Comparison of ENCODE assay signal across 20 cellular contexts in genomic region chr17:46047398-46047797, GRCh38. TPM values are rescaled to one million over a fixed set of nuclear protein-coding genes. Genes with fewer than 3 reads are reported as not detected.
DNase-seq lines count a peak whose midpoint lies in the region; ATAC-seq, FAIRE-seq and TF ChIP-seq lines count a peak whose summit lies in the region.
"Had no signal": no experiment of that assay in that cellular context is flagged by ENCODE, and none has a peak within 500 bp of the region (broad histone marks: within the 10 kb centered on the region; RNA-seq: fewer than 3 reads in every experiment).

No MANE protein-coding gene starts in this region.

- no peak for ATAC-seq in CD4-positive, alpha-beta T cell (ENCODE audit: poor library complexity)
- no peak for ATAC-seq in WTC11
- ATAC-seq in HepG2, result no peak
- no peak for ATAC-seq in stimulated activated naive B cell treated with anti-CD40 and anti-IgM and Interleukin-4, amounts not matched to agents 10 μg/mL and 1 μg/mL and 100 μg/mL, for 72 hours (replicated peaks)

- in situ Hi-C loops in HepG2 (cut with HindIII; ENCODE audit: extremely low pct_ligation_motif_present, low pct_unique_long_range_greater_than_20kb), result no loop called here

- H3K27ac ChIP-seq in CD4-positive, alpha-beta T cell (ENCODE audit: low read depth, low read length), result no peak overlapping the region
- H3K27ac ChIP-seq in HepG2 (ENCODE audit: extremely low read length, insufficient read depth, low read length) (no peak overlapping the region), colonic mucosa (no peak overlapping the region)
- H3K27ac ChIP-seq: RWPE1 had no signal

- peaks cover 31% of the 10 kb centered on the region for H3K4me1 Mint-ChIP-seq in CD4-positive, alpha-beta T cell (ENCODE audit: low read depth)
- peaks cover 11% of the 10 kb centered on the region for H3K4me1 Mint-ChIP-seq in WTC11
- peaks cover 21 to 38% of the 10 kb centered on the region in 2 donors for H3K4me1 Mint-ChIP-seq in stimulated activated naive B cell treated with anti-CD40 and anti-IgM and Interleukin-4, amounts not matched to agents 10 μg/mL and 1 μg/mL and 100 μg/mL, for 72 hours

- H3K9me3 Mint-ChIP-seq in CD4-positive, alpha-beta T cell, result no peaks in the 10 kb centered on the region
- no peaks in the 10 kb centered on the region for H3K9me3 Mint-ChIP-seq in WTC11
- H3K9me3 Mint-ChIP-seq in stimulated activated naive B cell treated with anti-CD40 and anti-IgM and Interleukin-4, amounts not matched to agents 10 μg/mL and 1 μg/mL and 100 μg/mL, for 72 hours, result no peaks in the 10 kb centered on the region
- H3K9me3 Mint-ChIP-seq: CD4-positive, alpha-beta memory T cell had no signal

- H3K4me3 Mint-ChIP-seq in CD4-positive, alpha-beta T cell, result no peak overlapping the region
- no peak overlapping the region for H3K4me3 Mint-ChIP-seq in WTC11
- no peak overlapping the region for H3K4me3 Mint-ChIP-seq in stimulated activated naive B cell treated with anti-CD40 and anti-IgM and Interleukin-4, amounts not matched to agents 10 μg/mL and 1 μg/mL and 100 μg/mL, for 72 hours
- H3K4me3 Mint-ChIP-seq: CD4-positive, alpha-beta memory T cell had no signal

- no peak for TF ChIP-seq CTCF in CD4-positive, alpha-beta T cell (IDR thresholded peaks at IDR 0.05)
- no peak for TF ChIP-seq CTCF in WTC11 (IDR thresholded peaks at IDR 0.05)
- TF ChIP-seq CTCF in HepG2 (CRISPR knock-in tag; IDR thresholded peaks at IDR 0.05), result no peak
- no peak for TF ChIP-seq CTCF in D721Med (IDR thresholded peaks at IDR 0.05; ENCODE audit: insufficient read depth, missing control alignments)
- no peak for TF ChIP-seq CTCF in colonic mucosa (IDR thresholded peaks at IDR 0.05)

- intact Hi-C loops in CD4-positive, alpha-beta T cell (cut with DNase I, micrococcal nuclease), result no loop called here
- intact Hi-C loops in HepG2 (cut with micrococcal nuclease; ENCODE audit: unreplicated experiment), result no loop called here
- intact Hi-C loops in colonic mucosa (cut with DNase I), result loop anchor here (5.0 kb wide), 2 partner anchors 140 to 165 kb away; no protein-coding TSS in a partner anchor

- whole genome bisulfite sequencing in HepG2 (ENCODE audit: low lambda C conversion rate), result 97% methylated on average over 5 of the region's 5 CpGs

- H3K9me3 ChIP-seq in CD4-positive, alpha-beta T cell (ENCODE audit: control insufficient read depth, low read length), result no peaks in the 10 kb centered on the region
- H3K9me3 ChIP-seq in HepG2 (ENCODE audit: low read length) (no peaks in the 10 kb centered on the region), colonic mucosa (no peaks in the 10 kb centered on the region)

- BruUV-seq in HepG2 (replicated peaks; lab: Mats Ljungman, UMichigan), result no TSS peak

- no peak overlapping the region for H2AFZ ChIP-seq in HepG2 (ENCODE audit: low read length)

- H4K20me1 ChIP-seq in HepG2 (ENCODE audit: insufficient read depth, low read length), result 0 out of 2 replicates have a peak, but pooled peaks cover 4% of the 10 kb centered on the region

- H3K27me3 Mint-ChIP-seq in CD4-positive, alpha-beta T cell, result no peaks in the 10 kb centered on the region
- H3K27me3 Mint-ChIP-seq in WTC11 (ENCODE audit: low read depth), result no peaks in the 10 kb centered on the region
- H3K27me3 Mint-ChIP-seq in stimulated activated naive B cell treated with anti-CD40 and anti-IgM and Interleukin-4, amounts not matched to agents 10 μg/mL and 1 μg/mL and 100 μg/mL, for 72 hours, result no peaks in the 10 kb centered on the region
- H3K27me3 Mint-ChIP-seq: CD4-positive, alpha-beta memory T cell had no signal

- H3K9ac ChIP-seq in HepG2 (ENCODE audit: insufficient read depth, low read depth, low read length) (no peak overlapping the region), colonic mucosa (ENCODE audit: low read depth in 2 of 2, low read length in 2 of 2) (no peak overlapping the region)

- peaks cover 3% of the 10 kb centered on the region for H3K79me2 ChIP-seq in HepG2 (ENCODE audit: insufficient read depth, low read length)

- no peak for DNase-seq in CD4-positive, alpha-beta T cell
- no peak for DNase-seq in WTC11 (ENCODE audit: low spot score)
- no peak for DNase-seq in HepG2 (ENCODE audit: low spot score)
- DNase-seq in stimulated activated naive B cell treated with anti-CD40 and anti-IgM and Interleukin-4, amounts not matched to agents 10 μg/mL and 1 μg/mL and 100 μg/mL, for 72 hours, result no peak
- no peak for DNase-seq in D721Med (ENCODE audit: insufficient read length, low spot score)
- DNase-seq in colonic mucosa, result no peak
- no peak for DNase-seq in HuH-7.5 (ENCODE audit: low spot score)
- DNase-seq: AML-193; CD4-positive, alpha-beta memory T cell; DND-41; GF-D8; HCEC 1CT; KBM-7; NCI-H1048; NCI-H2107; NCI-H226; NCI-H526 treated with DMSO at 0.1 percent for 48 hours had no signal

- CTCF ChIA-PET in CD4-positive, alpha-beta T cell (lab: Charles Lee), result no interaction called here
- CTCF ChIA-PET in WTC11 (lab: Charles Lee), result interaction anchor here (1.1 kb wide), 1 partner anchor 145 kb away, joined by 3 read pairs; the partner anchor contains the start of gene KANSL1
- CTCF ChIA-PET in HepG2 (lab: Yijun Ruan, JAX; ENCODE audit: low intra/inter-chr PET ratio, low total read pairs), result interaction anchor here (1.9 kb wide), 1 partner anchor 45 kb away, joined by 4 read pairs; no protein-coding TSS in a partner anchor

- H3K4me1 ChIP-seq in HepG2 (ENCODE audit: insufficient read depth, low read length), result peaks cover 26% of the 10 kb centered on the region
- no peaks in the 10 kb centered on the region for H3K4me1 ChIP-seq in colonic mucosa

- no peak overlapping the region for H3K4me3 ChIP-seq in HepG2 (replicated peaks in 1 of 3; ENCODE audit: insufficient read depth in 1 of 3, low read depth in 2 of 3, low read length in 3 of 3)
- no peak overlapping the region for H3K4me3 ChIP-seq in colonic mucosa

- no peak overlapping the region for H3K4me2 ChIP-seq in HepG2 (ENCODE audit: low read depth, low read length)

- POLR2A ChIA-PET in CD4-positive, alpha-beta T cell (lab: Charles Lee), result interaction anchor here (0.5 to 1.2 kb wide), 2 partner anchors 11 to 293 kb away, joined by 3 read pairs; no protein-coding TSS in a partner anchor
- POLR2A ChIA-PET in WTC11 (lab: Charles Lee), result interaction anchor here (0.9 kb wide), 1 partner anchor 12 kb away, joined by 3 read pairs; no protein-coding TSS in a partner anchor
- POLR2A ChIA-PET in HepG2 (lab: Yijun Ruan, JAX), result no interaction called here

- peak overlapping the region; percentile 39 for H3K27ac Mint-ChIP-seq in CD4-positive, alpha-beta T cell
- H3K27ac Mint-ChIP-seq in WTC11, result no peak overlapping the region
- H3K27ac Mint-ChIP-seq in stimulated activated naive B cell treated with anti-CD40 and anti-IgM and Interleukin-4, amounts not matched to agents 10 μg/mL and 1 μg/mL and 100 μg/mL, for 72 hours, result peak overlapping the region; percentile 9

- H3K36me3 Mint-ChIP-seq in CD4-positive, alpha-beta T cell (ENCODE audit: low read depth), result peaks cover 90% of the 10 kb centered on the region
- H3K36me3 Mint-ChIP-seq in WTC11, result peaks cover 62% of the 10 kb centered on the region
- peaks cover 45 to 70% of the 10 kb centered on the region in 2 donors for H3K36me3 Mint-ChIP-seq in stimulated activated naive B cell treated with anti-CD40 and anti-IgM and Interleukin-4, amounts not matched to agents 10 μg/mL and 1 μg/mL and 100 μg/mL, for 72 hours

- TF ChIP-seq POLR2A in HepG2 (IDR thresholded peaks at IDR 0.05; ENCODE audit: insufficient read depth in 1 of 2, low read depth in 2 of 2, low read length in 2 of 2), result no peak

- FAIRE-seq in HepG2 (lab: Jason Lieb, UNC), result no peak
- no peak for FAIRE-seq in D721Med (lab: Jason Lieb, UNC)
- FAIRE-seq: GM19239 had no signal

- TF ChIP-seq EP300 in HepG2 (IDR thresholded peaks at IDR 0.05; ENCODE audit: low read depth in 2 of 2, low read length in 2 of 2) (no peak), HepG2 (CRISPR knock-in tag; IDR thresholded peaks at IDR 0.05; ENCODE audit: borderline replicate concordance) (no peak)

- H3K27me3 ChIP-seq in CD4-positive, alpha-beta T cell (ENCODE audit: control insufficient read depth, insufficient read depth, low read length), result no peaks in the 10 kb centered on the region
- H3K27me3 ChIP-seq in HepG2 (ENCODE audit: control insufficient read depth in 1 of 2, insufficient read depth in 2 of 2, low read length in 2 of 2) (no peaks in the 10 kb centered on the region), colonic mucosa (no peaks in the 10 kb centered on the region)

- H3K36me3 ChIP-seq in HepG2 (replicated peaks in 1 of 2; ENCODE audit: control insufficient read depth in 1 of 2, insufficient read depth in 2 of 2, low read length in 2 of 2), result peaks cover 37 to 83% of the 10 kb centered on the region in 2 experiments
- H3K36me3 ChIP-seq in colonic mucosa, result peaks cover 11% of the 10 kb centered on the region

- TF ChIP-seq RAD21 in HepG2 (CRISPR knock-in tag; IDR thresholded peaks at IDR 0.05), result no peak

TF ChIP-seq in WTC11, 78 proteins besides CTCF, POLR2A, EP300 and RAD21:
- TF ChIP-seq ZNF121 (CRISPR knock-in tag; IDR thresholded peaks at IDR 0.05) (peak; percentile 94), MYBL2 (CRISPR knock-in tag; IDR thresholded peaks at IDR 0.05) (no peak)

TF ChIP-seq in HepG2, 621 proteins besides CTCF, POLR2A, EP300 and RAD21 (continues in another document):
- TF ChIP-seq MEIS2 (CRISPR knock-in tag; IDR thresholded peaks at IDR 0.05), result no peak

RNA-seq across cellular contexts. Expression of gene STH, which starts 48.3 kb away (rescaled TPM):
- total RNA-seq in CD4-positive, alpha-beta T cell, result not detected
- total RNA-seq in WTC11 (2021) (not detected in 3 replicates), HepG2 (2016; rRNA removed; fragmentation: Illumina TruSeq; extraction: Trizol) (not detected in 2 replicates), colonic mucosa (not detected)
- total RNA-seq in HepG2 (2016; cell fraction: cytosol; rRNA removed; fragmentation: Illumina TruSeq; extraction: Trizol; ENCODE audit: low read depth), result not detected in 2 replicates
- total RNA-seq in HepG2 (2016; cell fraction: insoluble cytoplasmic fraction; rRNA removed; fragmentation: Illumina TruSeq; extraction: Trizol), result not detected in 2 replicates
- total RNA-seq in HepG2 (2016; cell fraction: membrane; rRNA removed; fragmentation: Illumina TruSeq; extraction: Trizol), result not detected in 2 replicates
- total RNA-seq in HepG2 (2016; cell fraction: nucleus; rRNA removed; fragmentation: Illumina TruSeq; extraction: Trizol), result not detected in 2 replicates
- 0.37 TPM in 1 of 2 replicates, not detected in the other for polyA plus RNA-seq in HepG2 (2011; rRNA removed)
- not detected in 2 replicates for polyA plus RNA-seq in HepG2 (2011; cell fraction: cytosol; rRNA removed)
- not detected in 2 replicates for polyA plus RNA-seq in HepG2 (2011; cell fraction: nucleus; rRNA removed)
- polyA plus RNA-seq in HepG2 (2012), result not detected in 2 replicates
- not detected in 2 replicates for polyA plus RNA-seq in HepG2 (2016; cell fraction: cytosol; fragmentation: Illumina TruSeq; extraction: Trizol; ENCODE audit: low read depth)
- polyA plus RNA-seq in HepG2 (2016; cell fraction: insoluble cytoplasmic fraction; fragmentation: Illumina TruSeq; extraction: Trizol; ENCODE audit: low read depth), result not detected in 2 replicates
- not detected in 2 replicates for polyA plus RNA-seq in HepG2 (2016; cell fraction: membrane; fragmentation: Illumina TruSeq; extraction: Trizol; ENCODE audit: low read depth)
- polyA plus RNA-seq in HepG2 (2016; cell fraction: nucleus; fragmentation: Illumina TruSeq; extraction: Trizol; ENCODE audit: insufficient read depth, low read depth), result not detected in 2 replicates
- 0.78 TPM in 1 of 2 replicates, not detected in the other for polyA minus RNA-seq in HepG2 (2011; rRNA and poly(A)+ RNA removed; ENCODE audit: low replicate concordance)
- polyA minus RNA-seq in HepG2 (2011; cell fraction: cytosol; rRNA and poly(A)+ RNA removed), result not detected in 2 replicates
- polyA minus RNA-seq in HepG2 (2011; cell fraction: nucleus; rRNA and poly(A)+ RNA removed), result not detected in 2 replicates
- total RNA-seq: A673; CD4-positive, alpha-beta memory T cell had no signal
- polyA plus RNA-seq: CD4-positive, alpha-beta memory T cell had no signal
